Comparison of ENCODE assay signal across 1 cellular context in genomic region chr15:56891852-56892251, GRCh38.
TF ChIP-seq lines count a peak whose summit lies in the region.

No MANE protein-coding gene starts in this region.

TF ChIP-seq in GM23338, 12 proteins besides CTCF, POLR2A, EP300 and RAD21 (continued from another document):
- TF ChIP-seq ZNF462 (CRISPR knock-in tag; IDR thresholded peaks at IDR 0.05) (no peak), JUNB (IDR thresholded peaks at IDR 0.05; ENCODE audit: unreplicated experiment) (no peak), NANOG (IDR thresholded peaks at IDR 0.05; ENCODE audit: borderline replicate concordance) (no peak), REST (IDR thresholded peaks at IDR 0.05; ENCODE audit: unreplicated experiment) (no peak), ZNF331 (CRISPR knock-in tag; IDR thresholded peaks at IDR 0.05; ENCODE audit: low read depth) (no peak), STAT1 (IDR thresholded peaks at IDR 0.05; ENCODE audit: unreplicated experiment) (no peak), POLR2AphosphoS5 (IDR thresholded peaks at IDR 0.05; ENCODE audit: low read depth) (no peak)
TF ChIP-seq in GM23338: peak in this region for 0.
